Comparison of ENCODE assay signal across 31 cellular contexts in the genomic region with DNA sequence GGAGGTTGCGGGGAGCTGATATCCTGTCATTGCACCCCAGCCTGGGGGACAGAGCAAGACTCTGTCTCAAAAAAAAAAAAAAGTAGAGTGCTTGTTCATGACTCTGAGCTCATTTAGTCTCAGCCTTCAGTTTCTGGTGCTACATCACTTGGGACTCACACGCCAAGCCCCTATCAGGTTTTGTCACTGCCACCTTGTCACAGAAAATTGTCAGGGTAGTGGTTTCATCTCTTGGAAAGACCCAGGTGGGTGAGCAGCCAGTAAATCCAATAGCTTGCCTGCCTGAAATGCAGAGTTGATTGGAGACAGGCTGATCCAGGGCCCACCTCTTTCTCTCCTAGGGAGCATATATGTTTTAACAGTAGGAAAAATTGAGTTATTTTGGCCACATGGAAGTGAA.
"Had no signal": no experiment of that assay in that cellular context is flagged by ENCODE, and none has a peak within 500 bp of the region (broad histone marks: within the 10 kb centered on the region; RNA-seq: fewer than 3 reads in every experiment).

No MANE protein-coding gene starts in this region.

- H3K4me3 ChIP-seq: esophagus muscularis mucosa, gastrocnemius medialis, heart left ventricle had no signal

- H3K4me1 Mint-ChIP-seq: activated T-helper 17 cell treated with anti-CD3 and anti-CD28 coated beads, Interleukin-2, amount 50 U/mL, for 72 hours had no signal

- H3K9me3 ChIP-seq: esophagus muscularis mucosa, gastrocnemius medialis, heart left ventricle had no signal

- H3K36me3 ChIP-seq: brain microvascular endothelial cell, esophagus muscularis mucosa, gastrocnemius medialis, heart left ventricle had no signal

- H3K27me3 ChIP-seq: brain microvascular endothelial cell, esophagus muscularis mucosa, foreskin keratinocyte, gastrocnemius medialis, heart left ventricle had no signal

- H3K36me3 Mint-ChIP-seq: activated naive CD8-positive, alpha-beta T cell had no signal

- H3K27ac ChIP-seq: brain microvascular endothelial cell, esophagus muscularis mucosa, foreskin keratinocyte had no signal

- H3K9me3 Mint-ChIP-seq: activated B cell treated with CpG ODN at 0.5 μM for 24 hours; activated CD8-positive, alpha-beta T cell treated with anti-CD3 and anti-CD28 coated beads for 36 hours; activated T-cell treated with anti-CD3 and anti-CD28 coated beads, Interleukin-2, amount 50 U/mL, for 4 hours; activated T-helper 17 cell treated with anti-CD3 and anti-CD28 coated beads, Interleukin-2, amount 50 U/mL, for 72 hours; effector memory CD8-positive, alpha-beta T cell; T-helper 2 cell treated with Interferon-gamma antibody and Interleukin-4, amounts not matched to agents 5 μg/mL and 100 μg/mL, for 36 hours had no signal

- ATAC-seq: activated CD4-positive, CD25-positive, alpha-beta regulatory T cell treated with anti-CD3 and anti-CD28 coated beads, Interleukin-2, amount 50 U/mL, for 24 hours; activated CD8-positive, alpha-beta T cell treated with anti-CD3 and anti-CD28 coated beads for 36 hours; activated T-cell treated with anti-CD3 and anti-CD28 coated beads, Interleukin-2, amount 50 U/mL, for 4 hours; activated T-helper 17 cell treated with anti-CD3 and anti-CD28 coated beads, Interleukin-2, amount 50 U/mL, for 72 hours; effector memory CD8-positive, alpha-beta T cell; foreskin keratinocyte; gastrocnemius medialis; T-helper 17 cell had no signal

- H3K27me3 Mint-ChIP-seq: activated B cell treated with CpG ODN at 0.5 μM for 24 hours had no signal

- H3K4me1 ChIP-seq: foreskin keratinocyte had no signal

- H3K27ac Mint-ChIP-seq: activated B cell treated with CpG ODN at 0.5 μM for 24 hours; activated CD8-positive, alpha-beta T cell treated with anti-CD3 and anti-CD28 coated beads for 36 hours; activated naive CD8-positive, alpha-beta T cell; activated T-helper 17 cell treated with anti-CD3 and anti-CD28 coated beads, Interleukin-2, amount 50 U/mL, for 72 hours; effector memory CD8-positive, alpha-beta T cell; T-helper 17 cell; T-helper 2 cell treated with Interferon-gamma antibody and Interleukin-4, amounts not matched to agents 5 μg/mL and 100 μg/mL, for 36 hours had no signal

- DNase-seq: activated B cell treated with CpG ODN at 0.5 μM for 24 hours; activated CD4-positive, alpha-beta T cell treated with anti-CD3 and anti-CD28 coated beads for 48 hours; activated CD4-positive, alpha-beta T cell treated with anti-CD3 and anti-CD28 coated beads, Interleukin-2, amount 50 U/mL, for 1 hour; activated CD4-positive, alpha-beta T cell treated with anti-CD3 and anti-CD28 coated beads, Interleukin-2, amount 50 U/mL, for 48 hours; activated CD8-positive, alpha-beta memory T cell treated with anti-CD3 and anti-CD28 coated beads for 24 hours; activated CD8-positive, alpha-beta T cell treated with anti-CD3 and anti-CD28 coated beads for 36 hours; activated effector memory CD4-positive, alpha-beta T cell treated with Interleukin-2 at 50 U/mL for 16 hours; activated gamma-delta T cell treated with Interleukin-2 at 50 U/mL for 16 hours; activated naive CD4-positive, alpha-beta T cell treated with anti-CD3 and anti-CD28 coated beads, Interleukin-2, amount 50 U/mL, for 16 hours; activated naive CD4-positive, alpha-beta T cell treated with Interleukin-2 at 50 U/mL for 16 hours; activated T-cell treated with anti-CD3 and anti-CD28 coated beads, Interleukin-2, amount 50 U/mL, for 4 hours; amniotic stem cell; anterior cingulate cortex; brain microvascular endothelial cell; caudate nucleus; cortex of kidney; dermis blood vessel endothelial cell; effector CD4-positive, alpha-beta T cell; effector memory CD8-positive, alpha-beta T cell; erythroblast; foreskin keratinocyte; gastrocnemius medialis; glutamatergic neuron; heart left ventricle; T-helper 1 cell; T-helper 17 cell had no signal

- H3K4me3 Mint-ChIP-seq: activated B cell treated with CpG ODN at 0.5 μM for 24 hours; activated CD8-positive, alpha-beta T cell treated with anti-CD3 and anti-CD28 coated beads for 36 hours; activated naive CD8-positive, alpha-beta T cell; activated T-cell treated with anti-CD3 and anti-CD28 coated beads, Interleukin-2, amount 50 U/mL, for 4 hours; activated T-helper 17 cell treated with anti-CD3 and anti-CD28 coated beads, Interleukin-2, amount 50 U/mL, for 72 hours; effector memory CD8-positive, alpha-beta T cell; T-helper 17 cell; T-helper 2 cell treated with Interferon-gamma antibody and Interleukin-4, amounts not matched to agents 5 μg/mL and 100 μg/mL, for 36 hours had no signal
